ENCODE assay signal across 8 cellular contexts in genomic region chr10:86693721-86694369, GRCh38. TPM values are rescaled to one million over a fixed set of nuclear protein-coding genes. Genes with fewer than 3 reads are reported as not detected.
DNase-seq lines count a peak whose midpoint lies in the region; ATAC-seq and TF ChIP-seq lines count a peak whose summit lies in the region.

No MANE protein-coding gene starts in this region.

- no peak overlapping the region for H3K4me3 Mint-ChIP-seq in activated naive CD4-positive, alpha-beta T cell treated with anti-CD3 and anti-CD28 coated beads for 36 hours

- H3K36me3 ChIP-seq in OCI-LY1 (ENCODE audit: insufficient read depth, low read length), result no peaks in the 10 kb centered on the region

- H3K79me2 ChIP-seq in OCI-LY1 (ENCODE audit: insufficient read depth, low read length), result no peaks in the 10 kb centered on the region

- CTCF ChIA-PET in activated naive CD4-positive, alpha-beta T cell treated with anti-CD3 and anti-CD28 coated beads for 36 hours (lab: Charles Lee), result interaction anchor here (0.5 to 4.9 kb wide), 10 partner anchors 9 to 245 kb away, joined by 3 to 31 read pairs (median 3); no protein-coding TSS in a partner anchor

- no peak overlapping the region for H3K27ac ChIP-seq in OCI-LY1 (ENCODE audit: low read depth, low read length, poor library complexity, severe bottlenecking)

- peaks cover under 1% of the 10 kb centered on the region for H3K4me1 ChIP-seq in OCI-LY1 (ENCODE audit: insufficient read depth, low read length, severe bottlenecking)

- no peaks in the 10 kb centered on the region for H3K9me3 Mint-ChIP-seq in activated naive CD4-positive, alpha-beta T cell treated with anti-CD3 and anti-CD28 coated beads for 36 hours

- H2AFZ ChIP-seq in OCI-LY1 (ENCODE audit: low read length), result no peak overlapping the region

- no peaks in the 10 kb centered on the region for H3K36me3 Mint-ChIP-seq in activated naive CD4-positive, alpha-beta T cell treated with anti-CD3 and anti-CD28 coated beads for 36 hours (ENCODE audit: low read depth)

- no peak overlapping the region for H3K27ac Mint-ChIP-seq in activated naive CD4-positive, alpha-beta T cell treated with anti-CD3 and anti-CD28 coated beads for 36 hours

- ATAC-seq in left cardiac atrium (no peak), left ventricle myocardium superior (no peak), HG03520 (IDR thresholded peaks at IDR 0.05; ENCODE audit: unreplicated experiment) (no peak)
- ATAC-seq in activated CD4-positive, CD25-positive, alpha-beta regulatory T cell treated with anti-CD3 and anti-CD28 coated beads, Interleukin-2, amount 50 U/mL, for 24 hours, result no peak

- H3K4me3 ChIP-seq in OCI-LY1 (ENCODE audit: low read depth, low read length, poor library complexity, severe bottlenecking), result no peak overlapping the region

- 0 out of 2 replicates have a peak, but pooled peaks cover 3% of the 10 kb centered on the region for H3K27me3 ChIP-seq in OCI-LY1 (ENCODE audit: insufficient read depth, low read length)

- H3K4me2 ChIP-seq in OCI-LY1 (ENCODE audit: low read length), result no peak overlapping the region

- no peaks in the 10 kb centered on the region for H3K4me1 Mint-ChIP-seq in activated naive CD4-positive, alpha-beta T cell treated with anti-CD3 and anti-CD28 coated beads for 36 hours (ENCODE audit: low read depth)

- DNase-seq in left cardiac atrium (peak; percentile 60), left ventricle myocardium superior (no peak), hepatic stellate cell (ENCODE audit: low spot score) (peak; percentile 78)
- DNase-seq in activated naive CD4-positive, alpha-beta T cell treated with anti-CD3 and anti-CD28 coated beads for 36 hours, result peak; percentile 55
- peak; percentile 35 for DNase-seq in stimulated activated CD4-positive, alpha-beta T cell treated with anti-CD3 and anti-CD28 coated beads, Interleukin-4, amount 100 ng/mL, for 1 hour

- H3K27me3 Mint-ChIP-seq in activated naive CD4-positive, alpha-beta T cell treated with anti-CD3 and anti-CD28 coated beads for 36 hours (ENCODE audit: low read depth), result no peaks in the 10 kb centered on the region

- H3F3A ChIP-seq in OCI-LY1 (ENCODE audit: insufficient read depth, low read length), result no peaks in the 10 kb centered on the region

- intact Hi-C loops in left cardiac atrium (cut with DNase I) (no loop called here), left ventricle myocardium superior (cut with micrococcal nuclease) (no loop called here)
- intact Hi-C loops in activated naive CD4-positive, alpha-beta T cell treated with anti-CD3 and anti-CD28 coated beads for 36 hours (cut with micrococcal nuclease), result loop anchor here (1.0 kb wide), 1 partner anchor 205 kb away; no protein-coding TSS in a partner anchor

- H3K9me2 ChIP-seq in OCI-LY1 (ENCODE audit: low read depth, low read length), result no peaks in the 10 kb centered on the region

- no peaks in the 10 kb centered on the region for H3K9me3 ChIP-seq in OCI-LY1 (ENCODE audit: low read length)

- H3K9ac ChIP-seq in OCI-LY1 (ENCODE audit: low read length), result no peak overlapping the region

- H4K20me1 ChIP-seq in OCI-LY1 (ENCODE audit: insufficient read depth, low read length), result no peaks in the 10 kb centered on the region

- TF ChIP-seq CTCF in OCI-LY1 (IDR thresholded peaks at IDR 0.05; ENCODE audit: low read length), result peak; percentile 70

RNA-seq across cellular contexts. Expression of gene LDB3, which starts 25.5 kb away (rescaled TPM):
- total RNA-seq in left cardiac atrium (100 to 1,000 TPM; 585 to 779 TPM), left ventricle myocardium superior (1,459 TPM)
- total RNA-seq in activated naive CD4-positive, alpha-beta T cell treated with anti-CD3 and anti-CD28 coated beads for 36 hours, result under 1 TPM; 0.10 to 0.38 TPM

RNA-seq across cellular contexts. Expression of gene OPN4, which starts 39.5 kb away (rescaled TPM):
- total RNA-seq in left cardiac atrium (under 1 TPM; 0.12 to 0.18 TPM), left ventricle myocardium superior (0.25 TPM)
- not detected for total RNA-seq in activated naive CD4-positive, alpha-beta T cell treated with anti-CD3 and anti-CD28 coated beads for 36 hours

Comparison
In these comparisons a context has a peak if more than half of its experiments do, and no peak if none do; other contexts are left out.
1. RNA of gene LDB3, which starts 25.5 kb away (total RNA-seq): 1,459 TPM in left ventricle myocardium superior (single experiment) and 585 to 779 TPM in left cardiac atrium; 0.10 to 0.38 TPM in activated naive CD4-positive, alpha-beta T cell treated with anti-CD3 and anti-CD28 coated beads for 36 hours; every median in the first group is over 100 times any median in the second.